Comparison of ENCODE assay signal across 8 cellular contexts in genomic region chr4:52862605-52863236, GRCh38. TPM values are rescaled to one million over a fixed set of nuclear protein-coding genes. Genes with fewer than 3 reads are reported as not detected.
DNase-seq lines count a peak whose midpoint lies in the region; ATAC-seq, FAIRE-seq and TF ChIP-seq lines count a peak whose summit lies in the region.

No MANE protein-coding gene starts in this region.

- H3K4me3 ChIP-seq in SJCRH30 (peak overlapping the region; percentile 87), fibroblast of villous mesenchyme (ENCODE audit: low read depth, low read length) (peak overlapping the region; percentile 67), retinal pigment epithelial cell (ENCODE audit: low read length) (peak overlapping the region; percentile 75)

- H3K27ac ChIP-seq in SJCRH30 = peak overlapping the region; percentile 75

- DNase-seq in SJCRH30 (peak in 1 of 2 experiments; percentile 49), fibroblast of villous mesenchyme (ENCODE audit: low read depth) (no peak), retinal pigment epithelial cell (ENCODE audit: low read depth) (no peak), NCI-H1105 treated with DMSO at 0.1 percent for 48 hours (lab: John Stamatoyannopoulos, UW) (no peak), H54 (ENCODE audit: insufficient read length, low spot score) (no peak)
- no peak for DNase-seq in stimulated activated CD4-positive, alpha-beta T cell treated with anti-CD3 and anti-CD28 coated beads, Interleukin-15, amount 100 ng/mL, for 24 hours

- FAIRE-seq in H54 (lab: Jason Lieb, UNC) = no peak

- H3K36me3 ChIP-seq in SJCRH30 = peaks cover 37% of the 10 kb centered on the region

- peak; percentile 5 for ATAC-seq in GM19395 (IDR thresholded peaks at IDR 0.05; ENCODE audit: unreplicated experiment)
- no peak for ATAC-seq in HG03045 (IDR thresholded peaks at IDR 0.05; ENCODE audit: unreplicated experiment)

- no peaks in the 10 kb centered on the region for H3K27me3 ChIP-seq in SJCRH30

- TF ChIP-seq CTCF in fibroblast of villous mesenchyme (IDR thresholded peaks at IDR 0.05; ENCODE audit: insufficient read depth, low read depth, low read length) (no peak), retinal pigment epithelial cell (conservative IDR thresholded peaks at IDR 0.05; ENCODE audit: low read depth, low read length) (no peak)

- H3K4me1 ChIP-seq in SJCRH30 = peaks cover 8% of the 10 kb centered on the region

- H3K9me3 ChIP-seq in SJCRH30 (replicated peaks) = peaks cover 4% of the 10 kb centered on the region; the same call in 1 of the 2 replicates

- no peak for TF ChIP-seq POLR2A in H54 (IDR thresholded peaks at IDR 0.05; ENCODE audit: low read depth, low read length)

RNA-seq across cellular contexts. Expression of gene RASL11B, which starts 0.6 kb away (rescaled TPM):
- total RNA-seq in SJCRH30 (2014; rRNA removed; shearing (Covaris generic)) = 21.2 and 26.6 TPM in 2 replicates
- total RNA-seq in fibroblast of villous mesenchyme = 0.43 and 1.3 TPM in 2 replicates
